Comparison of ENCODE assay signal across 1 cellular context in genomic region chr1:109942434-109942833, GRCh38.
A peak's percentile ranks its signal among the peaks of the same experiment; 100 is the strongest.
TF ChIP-seq lines count a peak whose summit lies in the region.

No MANE protein-coding gene starts in this region.

TF ChIP-seq in K562, 482 proteins besides CTCF, POLR2A, EP300 and RAD21 (continued from another document):
- 0 out of 4 replicates have a peak, but pooled peaks of 1 of the 2 experiments have one; percentile 26 for TF ChIP-seq SRF (CRISPR knock-in tag; IDR thresholded peaks at IDR 0.05)
- TF ChIP-seq UBTF (IDR thresholded peaks at IDR 0.05; ENCODE audit: borderline replicate concordance in 1 of 2, low read depth in 2 of 2, low read length in 2 of 2) = no peak
- TF ChIP-seq DPF2 (IDR thresholded peaks at IDR 0.05) = peak; percentile 37; the same call in 1 of the 2 replicates
- peak; percentile 44; the same call in 1 of the 2 replicates for TF ChIP-seq TCF3 (CRISPR knock-in tag; IDR thresholded peaks at IDR 0.05)
- TF ChIP-seq MEIS2 (IDR thresholded peaks at IDR 0.05; ENCODE audit: partially characterized antibody) = peak; percentile 12
- TF ChIP-seq TEAD4 (IDR thresholded peaks at IDR 0.05; ENCODE audit: low read length) = peak; percentile 20; the same call in 1 of the 2 replicates
- no peak for TF ChIP-seq TEAD4 (CRISPR knock-in tag; IDR thresholded peaks at IDR 0.05; ENCODE audit: borderline replicate concordance)
- TF ChIP-seq ZNF224 (CRISPR knock-in tag; IDR thresholded peaks at IDR 0.05) = no peak
- no peak for TF ChIP-seq KLF6 (CRISPR knock-in tag; IDR thresholded peaks at IDR 0.05; ENCODE audit: borderline replicate concordance)
- no peak for TF ChIP-seq ZNF134 (CRISPR knock-in tag; conservative IDR thresholded peaks at IDR 0.05)
- TF ChIP-seq SMARCA4 (IDR thresholded peaks at IDR 0.05) = peak; percentile 24; the same call in 1 of the 2 replicates
- no peak for TF ChIP-seq ZNF184 (CRISPR knock-in tag; IDR thresholded peaks at IDR 0.05)
- no peak for TF ChIP-seq MAFF (IDR thresholded peaks at IDR 0.05; ENCODE audit: low read length)
- no peak for TF ChIP-seq ZNF76 (CRISPR knock-in tag; IDR thresholded peaks at IDR 0.05; ENCODE audit: borderline replicate concordance)
- TF ChIP-seq ZNF121 (CRISPR knock-in tag; conservative IDR thresholded peaks at IDR 0.05) = no peak
- TF ChIP-seq CHD7 (IDR thresholded peaks at IDR 0.05; ENCODE audit: low read depth, low read length) = no peak
- no peak for TF ChIP-seq ZNF431 (CRISPR knock-in tag; IDR thresholded peaks at IDR 0.05)
- TF ChIP-seq PATZ1 (CRISPR knock-in tag; IDR thresholded peaks at IDR 0.05; ENCODE audit: borderline replicate concordance) = no peak
- TF ChIP-seq GATAD2A (IDR thresholded peaks at IDR 0.05) = 0 out of 2 replicates have a peak, but pooled peaks have one; percentile 16
- no peak for TF ChIP-seq RBM17 (IDR thresholded peaks at IDR 0.05; ENCODE audit: borderline replicate concordance, low read depth, low read length)
- 0 out of 4 replicates have a peak, but pooled peaks of 1 of the 2 experiments have one; percentile 19 for TF ChIP-seq FOXA3 (CRISPR knock-in tag; conservative IDR thresholded peaks at IDR 0.05 in 1 of 2, IDR thresholded peaks at IDR 0.05 in 1 of 2)
- peak; percentile 31; the same call in 1 of the 2 replicates for TF ChIP-seq NFIC (IDR thresholded peaks at IDR 0.05)
- peak; percentile 5; the same call in 1 of the 2 replicates for TF ChIP-seq NCOR1 (IDR thresholded peaks at IDR 0.05)
- TF ChIP-seq MLLT1 (IDR thresholded peaks at IDR 0.05) = no peak
- TF ChIP-seq ARNT (IDR thresholded peaks at IDR 0.05) = no peak
- 0 out of 2 replicates have a peak, but pooled peaks have one; percentile 24 for TF ChIP-seq CBFA2T2 (conservative IDR thresholded peaks at IDR 0.05)
- TF ChIP-seq IRF2 (CRISPR knock-in tag; IDR thresholded peaks at IDR 0.05) = no peak
- TF ChIP-seq STAT5A (IDR thresholded peaks at IDR 0.05; ENCODE audit: borderline replicate concordance, low read length) = peak; percentile 39; the same call in 1 of the 2 replicates
- 0 out of 2 replicates have a peak, but pooled peaks have one; percentile 72 for TF ChIP-seq ZNF592 (IDR thresholded peaks at IDR 0.05)
- peak; percentile 73 for TF ChIP-seq ARID1B (IDR thresholded peaks at IDR 0.05)
